20 cellular contexts compared by ENCODE assay signal in the genomic region with DNA sequence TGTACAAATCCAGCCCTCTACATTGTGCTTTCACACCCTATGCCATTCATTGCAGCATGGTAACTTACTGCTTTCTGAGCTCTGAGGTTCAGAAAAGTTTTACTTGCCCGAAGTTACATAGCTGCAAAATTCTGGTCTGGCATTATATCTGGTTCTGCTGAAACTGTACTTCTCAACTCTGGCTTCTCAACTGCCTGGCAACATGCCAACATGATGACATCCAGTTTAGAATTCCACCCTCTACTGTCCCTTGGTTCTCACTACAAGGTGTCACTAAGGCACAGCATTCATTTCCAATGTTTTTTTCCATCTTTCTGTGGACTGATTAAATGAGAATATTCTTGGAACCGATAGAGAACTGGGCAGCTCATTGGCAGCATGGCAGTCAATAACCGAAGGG.
"Had no signal": no experiment of that assay in that cellular context is flagged by ENCODE, and none has a peak within 500 bp of the region (broad histone marks: within the 10 kb centered on the region; RNA-seq: fewer than 3 reads in every experiment).

No MANE protein-coding gene starts in this region.

- DNase-seq: activated CD4-positive, alpha-beta memory T cell treated with anti-CD3 and anti-CD28 coated beads, Interleukin-2, amount 10 ng/mL, durations not matched to agents 7 days and 5 days; activated CD4-positive, alpha-beta T cell treated with anti-CD3 and anti-CD28 coated beads, Interleukin-2, amount 50 U/mL, for 1 hour; activated gamma-delta T cell treated with Interleukin-2 at 50 U/mL for 16 hours; activated naive CD4-positive, alpha-beta T cell treated with anti-CD3 and anti-CD28 coated beads, Interleukin-2, amount 10 ng/mL, durations not matched to agents 7 days and 5 days; activated naive CD8-positive, alpha-beta T cell treated with anti-CD3 and anti-CD28 coated beads for 36 hours; activated T-cell treated with anti-CD3 and anti-CD28 coated beads for 4 hours; cerebellar nuclear complex; KG1; NCI-H1048; NCI-H1694; NCI-H2029; NCI-H2107; NCI-H446 treated with DMSO at 0.1 percent for 48 hours; NCI-H524 treated with DMSO at 0.1 percent for 48 hours; SIG-M5; T-helper 17 cell; T-helper 9 cell; WERI-Rb-1 had no signal

- ATAC-seq: activated CD4-positive, alpha-beta T cell treated with anti-CD3 and anti-CD28 coated beads for 36 hours; activated T-cell treated with anti-CD3 and anti-CD28 coated beads, Interleukin-2, amount 50 U/mL, for 72 hours; T-helper 17 cell had no signal
